15 cellular contexts compared by ENCODE assay signal in the genomic region with DNA sequence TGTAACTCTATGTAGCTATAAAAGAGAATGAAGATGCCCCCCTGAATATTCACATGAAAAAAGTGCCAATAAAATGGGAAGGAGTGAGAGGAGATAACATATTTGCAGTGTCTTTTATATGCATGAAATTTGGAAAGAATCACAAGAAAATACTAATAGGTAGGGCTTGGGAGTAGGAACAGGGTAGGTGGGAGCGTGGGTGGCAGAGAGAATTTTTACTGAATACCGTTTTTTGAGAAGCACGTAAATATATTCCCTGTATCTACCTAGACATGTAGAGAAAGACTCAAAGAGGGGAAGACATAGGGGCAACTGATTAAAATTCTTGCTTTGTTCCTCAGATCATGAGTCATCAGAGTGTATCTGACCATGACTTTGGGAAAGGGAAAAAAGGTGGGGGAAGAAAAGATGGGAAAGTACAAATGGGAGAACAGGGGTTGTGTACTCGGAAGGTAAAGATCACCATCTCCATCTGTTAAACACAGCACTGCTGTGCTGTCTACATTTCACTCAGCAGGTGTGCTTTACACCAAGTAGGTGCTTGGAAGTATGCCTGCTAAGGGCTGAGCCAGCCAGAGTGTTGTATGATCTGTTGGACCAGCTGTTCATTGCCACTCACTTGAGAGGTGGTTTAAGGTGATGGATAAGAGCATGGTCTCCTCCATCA. TPM values are rescaled to one million over a fixed set of nuclear protein-coding genes. Genes with fewer than 3 reads are reported as not detected.
DNase-seq lines count a peak whose midpoint lies in the region; ATAC-seq and TF ChIP-seq lines count a peak whose summit lies in the region.
"Had no signal": no experiment of that assay in that cellular context is flagged by ENCODE, and none has a peak within 500 bp of the region (broad histone marks: within the 10 kb centered on the region; RNA-seq: fewer than 3 reads in every experiment).

No MANE protein-coding gene starts in this region.

- H3K9ac ChIP-seq in smooth muscle cell (ENCODE audit: low read depth), result no peak overlapping the region

- no peaks in the 10 kb centered on the region for H3K36me3 ChIP-seq in smooth muscle cell (ENCODE audit: low read depth)

- no peak for TF ChIP-seq CTCF in smooth muscle cell (IDR thresholded peaks at IDR 0.05; ENCODE audit: borderline replicate concordance, insufficient read depth, poor library complexity, severe bottlenecking)

- H3F3A ChIP-seq in smooth muscle cell (ENCODE audit: low read depth), result no peaks in the 10 kb centered on the region

- no peaks in the 10 kb centered on the region for H3K9me3 Mint-ChIP-seq in activated naive CD8-positive, alpha-beta T cell treated with anti-CD3 and anti-CD28 coated beads, Interleukin-2, amount 50 U/mL, for 24 hours
- no peaks in the 10 kb centered on the region for H3K9me3 Mint-ChIP-seq in activated naive CD8-positive, alpha-beta T cell treated with anti-CD3 and anti-CD28 coated beads for 36 hours
- peaks cover 0 to 5% of the 10 kb centered on the region in 2 donors for H3K9me3 Mint-ChIP-seq in stimulated activated naive CD8-positive, alpha-beta T cell treated with anti-CD3 and anti-CD28 coated beads, Interleukin-15, amount 100 ng/mL, for 72 hours
- H3K9me3 Mint-ChIP-seq: naive B cell had no signal

- WGBS in smooth muscle cell (ENCODE audit: low lambda C conversion rate), result 83% methylated on average over 4 of the region's 4 CpGs

- H3K27me3 Mint-ChIP-seq in activated naive CD8-positive, alpha-beta T cell treated with anti-CD3 and anti-CD28 coated beads, Interleukin-2, amount 50 U/mL, for 24 hours, result peaks cover 33% of the 10 kb centered on the region
- H3K27me3 Mint-ChIP-seq in activated naive CD8-positive, alpha-beta T cell treated with anti-CD3 and anti-CD28 coated beads for 36 hours, result peaks cover 79% of the 10 kb centered on the region
- H3K27me3 Mint-ChIP-seq in stimulated activated naive CD8-positive, alpha-beta T cell treated with anti-CD3 and anti-CD28 coated beads, Interleukin-15, amount 100 ng/mL, for 72 hours, result peaks cover 71% of the 10 kb centered on the region

- no peak overlapping the region for H2AFZ ChIP-seq in smooth muscle cell (ENCODE audit: low read depth)

- H3K27ac ChIP-seq in smooth muscle cell (ENCODE audit: low read depth), result no peak overlapping the region

- H4K20me1 ChIP-seq in smooth muscle cell (ENCODE audit: low read depth), result no peaks in the 10 kb centered on the region

- no peaks in the 10 kb centered on the region for H3K36me3 Mint-ChIP-seq in activated naive CD8-positive, alpha-beta T cell treated with anti-CD3 and anti-CD28 coated beads, Interleukin-2, amount 50 U/mL, for 24 hours (ENCODE audit: low read depth)
- H3K36me3 Mint-ChIP-seq in activated naive CD8-positive, alpha-beta T cell treated with anti-CD3 and anti-CD28 coated beads for 36 hours, result no peaks in the 10 kb centered on the region
- H3K36me3 Mint-ChIP-seq: naive B cell, type B pancreatic cell had no signal

- H3K4me3 ChIP-seq in smooth muscle cell, result no peak overlapping the region

- peaks cover 12% of the 10 kb centered on the region for H3K4me1 Mint-ChIP-seq in activated naive CD8-positive, alpha-beta T cell treated with anti-CD3 and anti-CD28 coated beads, Interleukin-2, amount 50 U/mL, for 24 hours
- peaks cover 16% of the 10 kb centered on the region for H3K4me1 Mint-ChIP-seq in activated naive CD8-positive, alpha-beta T cell treated with anti-CD3 and anti-CD28 coated beads for 36 hours
- H3K4me1 Mint-ChIP-seq in stimulated activated naive CD8-positive, alpha-beta T cell treated with anti-CD3 and anti-CD28 coated beads, Interleukin-15, amount 100 ng/mL, for 72 hours, result peaks cover 31% of the 10 kb centered on the region

- H3K27me3 ChIP-seq in smooth muscle cell (ENCODE audit: low read depth), result no peaks in the 10 kb centered on the region

- no peaks in the 10 kb centered on the region for H3K79me2 ChIP-seq in smooth muscle cell (ENCODE audit: low read depth)

- no peak overlapping the region for H3K4me2 ChIP-seq in smooth muscle cell

- ATAC-seq in activated naive CD8-positive, alpha-beta T cell treated with anti-CD3 and anti-CD28 coated beads, Interleukin-2, amount 50 U/mL, for 24 hours, result peak; percentile 15
- ATAC-seq in stimulated activated naive CD8-positive, alpha-beta T cell treated with anti-CD3 and anti-CD28 coated beads, Interleukin-15, amount 100 ng/mL, for 72 hours, result peak; percentile 64
- ATAC-seq: sciatic nerve had no signal

- no peak overlapping the region for H3K4me3 Mint-ChIP-seq in activated naive CD8-positive, alpha-beta T cell treated with anti-CD3 and anti-CD28 coated beads, Interleukin-2, amount 50 U/mL, for 24 hours
- H3K4me3 Mint-ChIP-seq in activated naive CD8-positive, alpha-beta T cell treated with anti-CD3 and anti-CD28 coated beads for 36 hours, result no peak overlapping the region
- H3K4me3 Mint-ChIP-seq in stimulated activated naive CD8-positive, alpha-beta T cell treated with anti-CD3 and anti-CD28 coated beads, Interleukin-15, amount 100 ng/mL, for 72 hours, result no peak overlapping the region
- H3K4me3 Mint-ChIP-seq: naive B cell, type B pancreatic cell had no signal

- no peak overlapping the region for H3K27ac Mint-ChIP-seq in activated naive CD8-positive, alpha-beta T cell treated with anti-CD3 and anti-CD28 coated beads, Interleukin-2, amount 50 U/mL, for 24 hours
- H3K27ac Mint-ChIP-seq in activated naive CD8-positive, alpha-beta T cell treated with anti-CD3 and anti-CD28 coated beads for 36 hours, result no peak overlapping the region
- H3K27ac Mint-ChIP-seq in stimulated activated naive CD8-positive, alpha-beta T cell treated with anti-CD3 and anti-CD28 coated beads, Interleukin-15, amount 100 ng/mL, for 72 hours, result no peak overlapping the region
- H3K27ac Mint-ChIP-seq: naive B cell, type B pancreatic cell had no signal

- H3K4me1 ChIP-seq in smooth muscle cell (ENCODE audit: low read depth), result no peaks in the 10 kb centered on the region

- DNase-seq in activated naive CD8-positive, alpha-beta T cell treated with anti-CD3 and anti-CD28 coated beads, Interleukin-2, amount 50 U/mL, for 24 hours, result no peak
- DNase-seq in activated naive CD8-positive, alpha-beta T cell treated with anti-CD3 and anti-CD28 coated beads for 36 hours, result no peak
- peak; percentile 75 for DNase-seq in NCI-H2196 (lab: John Stamatoyannopoulos, UW; ENCODE audit: unreplicated experiment)
- peak; percentile 35 for DNase-seq in astrocyte of the hippocampus (ENCODE audit: low read depth, low spot score)
- no peak for DNase-seq in stimulated activated naive CD8-positive, alpha-beta T cell treated with anti-CD3 and anti-CD28 coated beads, Interleukin-15, amount 100 ng/mL, for 72 hours
- no peak for DNase-seq in activated CD4-positive, alpha-beta T cell treated with anti-CD3 and anti-CD28 coated beads for 4 hours
- DNase-seq in smooth muscle cell (lab: John Stamatoyannopoulos, UW; ENCODE audit: unreplicated experiment), result no peak
- DNase-seq in germinal center (ENCODE audit: low spot score), result no peak
- DNase-seq: activated CD4-positive, alpha-beta T cell treated with anti-CD3 and anti-CD28 coated beads for 48 hours; activated gamma-delta T cell treated with Interleukin-2 at 50 U/mL for 16 hours; naive B cell; NCI-H146 had no signal

- H3K9me3 ChIP-seq in smooth muscle cell (replicated peaks; ENCODE audit: low read depth), result no peaks in the 10 kb centered on the region

RNA-seq across cellular contexts. Expression of gene PRR5L, which starts 16.0 kb away (rescaled TPM):
- total RNA-seq in activated naive CD8-positive, alpha-beta T cell treated with anti-CD3 and anti-CD28 coated beads for 36 hours, result 1 to 10 TPM; 6.0 to 6.9 TPM
- total RNA-seq in smooth muscle cell, result 33.8 and 41.4 TPM in 2 replicates
- 16.1 and 21.4 TPM in 2 replicates for polyA plus RNA-seq in smooth muscle cell
- total RNA-seq: G401 had no signal

RNA-seq across cellular contexts. Expression of gene COMMD9, which starts 22.8 kb away (rescaled TPM):
- 10 to 100 TPM; 51.1 to 56.9 TPM for total RNA-seq in activated naive CD8-positive, alpha-beta T cell treated with anti-CD3 and anti-CD28 coated beads for 36 hours
- total RNA-seq in smooth muscle cell, result 35.9 and 39.4 TPM in 2 replicates
- polyA plus RNA-seq in smooth muscle cell, result 83.0 and 89.1 TPM in 2 replicates

Comparison
In these comparisons a context has a peak if more than half of its experiments do, and no peak if none do; other contexts are left out.
1. DNase-seq: peak in NCI-H2196 (single experiment) and astrocyte of the hippocampus (single experiment); none in activated naive CD8-positive, alpha-beta T cell treated with anti-CD3 and anti-CD28 coated beads, Interleukin-2, amount 50 U/mL, for 24 hours (single experiment), activated naive CD8-positive, alpha-beta T cell treated with anti-CD3 and anti-CD28 coated beads for 36 hours (single experiment), stimulated activated naive CD8-positive, alpha-beta T cell treated with anti-CD3 and anti-CD28 coated beads, Interleukin-15, amount 100 ng/mL, for 72 hours (0 of 2), activated CD4-positive, alpha-beta T cell treated with anti-CD3 and anti-CD28 coated beads for 4 hours (0 of 2), smooth muscle cell (single experiment) and germinal center (single experiment).